2 cellular contexts compared by ENCODE assay signal in genomic region chr7:112638675-112639400, GRCh38.
TF ChIP-seq lines count a peak whose summit lies in the region.

No MANE protein-coding gene starts in this region.

TF ChIP-seq in GM12891, 5 proteins besides CTCF, POLR2A, EP300 and RAD21 (continued from another document):
- no peak for TF ChIP-seq PAX5 (IDR thresholded peaks at IDR 0.05; ENCODE audit: insufficient read depth, low read length, severe bottlenecking)
- TF ChIP-seq SPI1 (IDR thresholded peaks at IDR 0.05; ENCODE audit: low read depth, low read length): no peak

TF ChIP-seq in GM12878, 131 proteins besides CTCF, POLR2A, EP300 and RAD21:
- TF ChIP-seq USF1 (IDR thresholded peaks at IDR 0.05; ENCODE audit: borderline replicate concordance, extremely low read length, insufficient read depth, low read depth, low read length) (no peak), EED (IDR thresholded peaks at IDR 0.05; ENCODE audit: low read depth) (no peak), FOS (IDR thresholded peaks at IDR 0.05; ENCODE audit: borderline replicate concordance, extremely low read depth, insufficient read length) (no peak), E4F1 (IDR thresholded peaks at IDR 0.05; ENCODE audit: borderline replicate concordance, partially characterized antibody) (no peak), MXI1 (IDR thresholded peaks at IDR 0.05; ENCODE audit: low read depth, low read length) (no peak), DPF2 (IDR thresholded peaks at IDR 0.05) (no peak), SP1 (IDR thresholded peaks at IDR 0.05; ENCODE audit: low read depth, low read length) (no peak), ZBED1 (IDR thresholded peaks at IDR 0.05; ENCODE audit: borderline replicate concordance) (no peak), TCF3 (IDR thresholded peaks at IDR 0.05; ENCODE audit: borderline replicate concordance, insufficient read depth, low read depth, low read length) (no peak), MYB (IDR thresholded peaks at IDR 0.05; ENCODE audit: borderline replicate concordance, low read depth, low read length) (no peak), KDM1A (IDR thresholded peaks at IDR 0.05; ENCODE audit: borderline replicate concordance) (no peak), CHD2 (IDR thresholded peaks at IDR 0.05; ENCODE audit: borderline replicate concordance, low read depth, low read length) (no peak), ESRRA (IDR thresholded peaks at IDR 0.05; ENCODE audit: low read length) (no peak), PAX8 (IDR thresholded peaks at IDR 0.05) (no peak), RELB (IDR thresholded peaks at IDR 0.05; ENCODE audit: low read depth) (no peak), IRF4 (IDR thresholded peaks at IDR 0.05; ENCODE audit: low read depth, low read length) (no peak), RCOR1 (conservative IDR thresholded peaks at IDR 0.05; ENCODE audit: low read depth, low read length) (no peak), SIN3A (IDR thresholded peaks at IDR 0.05; ENCODE audit: low read depth, low read length) (no peak)
TF ChIP-seq in GM12878: peak in this region for 0.
